17 cellular contexts compared by ENCODE assay signal in genomic region chr12:109919466-109919865, GRCh38. TPM values are rescaled to one million over a fixed set of nuclear protein-coding genes. Genes with fewer than 3 reads are reported as not detected.
DNase-seq lines count a peak whose midpoint lies in the region; ATAC-seq and TF ChIP-seq lines count a peak whose summit lies in the region.
"Had no signal": no experiment of that assay in that cellular context is flagged by ENCODE, and none has a peak within 500 bp of the region (broad histone marks: within the 10 kb centered on the region; RNA-seq: fewer than 3 reads in every experiment).

No MANE protein-coding gene starts in this region.

- no peak for ATAC-seq in activated naive CD8-positive, alpha-beta T cell treated with anti-CD3 and anti-CD28 coated beads, Interleukin-2, amount 50 U/mL, for 24 hours
- no peak for ATAC-seq in HG02973 (IDR thresholded peaks at IDR 0.05; ENCODE audit: unreplicated experiment)
- ATAC-seq: CD8-positive, alpha-beta T cell; HepG2 had no signal

- no peak overlapping the region for H3K4me3 Mint-ChIP-seq in activated naive CD8-positive, alpha-beta T cell treated with anti-CD3 and anti-CD28 coated beads, Interleukin-2, amount 50 U/mL, for 24 hours
- H3K4me3 Mint-ChIP-seq in activated naive CD8-positive, alpha-beta T cell treated with anti-CD3 and anti-CD28 coated beads for 36 hours = no peak overlapping the region
- H3K4me3 Mint-ChIP-seq in nephron progenitor cell (no peak overlapping the region), mesothelial cell of epicardium (no peak overlapping the region)
- H3K4me3 Mint-ChIP-seq: B cell; CD8-positive, alpha-beta T cell; H9 had no signal

- H3K4me3 ChIP-seq in brain microvascular endothelial cell (ENCODE audit: low read depth, low read length) = no peak overlapping the region

- H3K36me3 ChIP-seq in brain microvascular endothelial cell (replicated peaks) = peaks cover 30% of the 10 kb centered on the region

- H3K36me3 Mint-ChIP-seq in activated naive CD8-positive, alpha-beta T cell treated with anti-CD3 and anti-CD28 coated beads, Interleukin-2, amount 50 U/mL, for 24 hours (ENCODE audit: low read depth) = peaks cover 33% of the 10 kb centered on the region
- peaks cover 13% of the 10 kb centered on the region for H3K36me3 Mint-ChIP-seq in activated naive CD8-positive, alpha-beta T cell treated with anti-CD3 and anti-CD28 coated beads for 36 hours
- H3K36me3 Mint-ChIP-seq in nephron progenitor cell (ENCODE audit: low read depth) (peaks cover 56% of the 10 kb centered on the region), mesothelial cell of epicardium (peaks cover 27% of the 10 kb centered on the region)

- no peaks in the 10 kb centered on the region for H3K4me1 Mint-ChIP-seq in activated naive CD8-positive, alpha-beta T cell treated with anti-CD3 and anti-CD28 coated beads, Interleukin-2, amount 50 U/mL, for 24 hours
- H3K4me1 Mint-ChIP-seq in activated naive CD8-positive, alpha-beta T cell treated with anti-CD3 and anti-CD28 coated beads for 36 hours = no peaks in the 10 kb centered on the region
- H3K4me1 Mint-ChIP-seq in nephron progenitor cell = peaks cover 21% of the 10 kb centered on the region
- no peaks in the 10 kb centered on the region for H3K4me1 Mint-ChIP-seq in mesothelial cell of epicardium

- no peak overlapping the region for H3K27ac ChIP-seq in brain microvascular endothelial cell
- H3K27ac ChIP-seq: C4-2B had no signal

- DNase-seq in activated naive CD8-positive, alpha-beta T cell treated with anti-CD3 and anti-CD28 coated beads, Interleukin-2, amount 50 U/mL, for 24 hours = no peak
- no peak for DNase-seq in activated naive CD8-positive, alpha-beta T cell treated with anti-CD3 and anti-CD28 coated beads for 36 hours
- DNase-seq in brain microvascular endothelial cell = peak; percentile 20
- no peak for DNase-seq in nephron progenitor cell
- no peak for DNase-seq in NCI-H1048 (lab: John Stamatoyannopoulos, UW)
- no peak for DNase-seq in mesothelial cell of epicardium (ENCODE audit: low spot score in 2 of 2, unreplicated experiment in 2 of 2)
- DNase-seq: CD8-positive, alpha-beta T cell; COR-L47; DMS153; DND-41; GDM1; GOT3; H9 had no signal

- TF ChIP-seq CTCF in brain microvascular endothelial cell (IDR thresholded peaks at IDR 0.05; ENCODE audit: low read depth, low read length, missing control alignments) (no peak), nephron progenitor cell (IDR thresholded peaks at IDR 0.05) (no peak), mesothelial cell of epicardium (IDR thresholded peaks at IDR 0.05; ENCODE audit: unreplicated experiment) (no peak)

- H3K9me3 Mint-ChIP-seq in activated naive CD8-positive, alpha-beta T cell treated with anti-CD3 and anti-CD28 coated beads, Interleukin-2, amount 50 U/mL, for 24 hours = no peaks in the 10 kb centered on the region
- no peaks in the 10 kb centered on the region for H3K9me3 Mint-ChIP-seq in activated naive CD8-positive, alpha-beta T cell treated with anti-CD3 and anti-CD28 coated beads for 36 hours
- H3K9me3 Mint-ChIP-seq in nephron progenitor cell (no peaks in the 10 kb centered on the region), mesothelial cell of epicardium (no peaks in the 10 kb centered on the region)
- H3K9me3 Mint-ChIP-seq: CD8-positive, alpha-beta T cell; H9 had no signal

- no peaks in the 10 kb centered on the region for H3K27me3 Mint-ChIP-seq in activated naive CD8-positive, alpha-beta T cell treated with anti-CD3 and anti-CD28 coated beads, Interleukin-2, amount 50 U/mL, for 24 hours
- H3K27me3 Mint-ChIP-seq in activated naive CD8-positive, alpha-beta T cell treated with anti-CD3 and anti-CD28 coated beads for 36 hours = no peaks in the 10 kb centered on the region
- H3K27me3 Mint-ChIP-seq in nephron progenitor cell (ENCODE audit: low read depth, poor library complexity) = peaks cover 9% of the 10 kb centered on the region
- no peaks in the 10 kb centered on the region for H3K27me3 Mint-ChIP-seq in mesothelial cell of epicardium (ENCODE audit: low read depth)
- H3K27me3 Mint-ChIP-seq: B cell had no signal

- in situ Hi-C loops in brain microvascular endothelial cell (cut with HindIII; ENCODE audit: low pct_ligation_motif_present, low sequenced_read_pairs) = no loop called here

- H3K27me3 ChIP-seq in brain microvascular endothelial cell (replicated peaks) = no peaks in the 10 kb centered on the region

- H3K27ac Mint-ChIP-seq in activated naive CD8-positive, alpha-beta T cell treated with anti-CD3 and anti-CD28 coated beads, Interleukin-2, amount 50 U/mL, for 24 hours = peak overlapping the region; percentile 12
- no peak overlapping the region for H3K27ac Mint-ChIP-seq in activated naive CD8-positive, alpha-beta T cell treated with anti-CD3 and anti-CD28 coated beads for 36 hours
- peak overlapping the region; percentile 82 for H3K27ac Mint-ChIP-seq in nephron progenitor cell
- no peak overlapping the region for H3K27ac Mint-ChIP-seq in mesothelial cell of epicardium
- H3K27ac Mint-ChIP-seq: B cell; CD8-positive, alpha-beta T cell; H9 had no signal

RNA-seq across cellular contexts. Expression of gene TCHP, which starts 19.4 kb away (rescaled TPM):
- 10 to 100 TPM; 22.9 to 24.9 TPM for total RNA-seq in activated naive CD8-positive, alpha-beta T cell treated with anti-CD3 and anti-CD28 coated beads for 36 hours
- total RNA-seq in mesothelial cell of epicardium = 16.6 to 18.6 TPM (median 18.0 TPM) in 3 replicates

RNA-seq across cellular contexts. Expression of gene GLTP, which starts 39.1 kb away (rescaled TPM):
- total RNA-seq in activated naive CD8-positive, alpha-beta T cell treated with anti-CD3 and anti-CD28 coated beads for 36 hours = 10 to 100 TPM; 31.5 to 32.4 TPM
- total RNA-seq in mesothelial cell of epicardium = 23.8 to 25.7 TPM (median 24.3 TPM) in 3 replicates

Comparison
In these comparisons a context has a peak if more than half of its experiments do, and no peak if none do; other contexts are left out.
1. H3K27ac Mint-ChIP-seq: peak in activated naive CD8-positive, alpha-beta T cell treated with anti-CD3 and anti-CD28 coated beads, Interleukin-2, amount 50 U/mL, for 24 hours (single experiment) and nephron progenitor cell (single experiment); none in activated naive CD8-positive, alpha-beta T cell treated with anti-CD3 and anti-CD28 coated beads for 36 hours (single experiment) and mesothelial cell of epicardium (single experiment).